4 cellular contexts compared by ENCODE assay signal in genomic region chr21:13896613-13897247, GRCh38.
A peak's percentile ranks its signal among the peaks of the same experiment; 100 is the strongest.
DNase-seq lines count a peak whose midpoint lies in the region; ATAC-seq, FAIRE-seq and TF ChIP-seq lines count a peak whose summit lies in the region.
"Not testable (repeated sequence)": the region's sequence is repeated elsewhere in the genome, so short reads cannot be mapped to it uniquely, and the experiment has no call there.

No MANE protein-coding gene starts in this region.

- CTCF ChIA-PET in Caco-2 (lab: Charles Lee); K562 (lab: Yijun Ruan, JAX; ENCODE audit: low intra/inter-chr PET ratio): not testable (repeated sequence)

- not testable (repeated sequence) for H3K4me1 ChIP-seq in Caco-2; K562 (replicated peaks in 1 of 2; ENCODE audit: control insufficient read depth in 2 of 2, insufficient read depth in 2 of 2, low read length in 2 of 2)

- not testable (repeated sequence) for H3K36me3 ChIP-seq in Caco-2 (ENCODE audit: control insufficient read depth, insufficient read depth, low read length); K562 (ENCODE audit: control insufficient read depth, insufficient read depth, low read length)

- intact Hi-C loops in Caco-2 (cut with micrococcal nuclease; ENCODE audit: unreplicated experiment) = loop anchor here (1.0 kb wide), 1 partner anchor 18 kb away; no protein-coding TSS in a partner anchor
- intact Hi-C loops in K562 (cut with micrococcal nuclease); natural killer cell (cut with micrococcal nuclease): not testable (repeated sequence)

- not testable (repeated sequence) for H3K9me3 ChIP-seq in Caco-2; K562 (replicated peaks; ENCODE audit: control insufficient read depth, insufficient read depth, low read depth, low read length)

- 0% methylated on average over 2 of the region's 4 CpGs for WGBS in K562 (ENCODE audit: insufficient coverage, low coverage, missing lambda C conversion rate)

- peaks cover 11% of the 10 kb centered on the region for H3K9me3 Mint-ChIP-seq in Caco-2 (ENCODE audit: unreplicated experiment)
- H3K9me3 Mint-ChIP-seq in natural killer cell = peaks cover 0 to 10% of the 10 kb centered on the region in 2 donors

- H3K79me2 ChIP-seq in K562 (ENCODE audit: control insufficient read depth, insufficient read depth, low read length) = not testable (repeated sequence)

- peak; percentile 19 for FAIRE-seq in K562 (lab: Jason Lieb, UNC)

- H3K9me1 ChIP-seq in K562 (ENCODE audit: control insufficient read depth, insufficient read depth, low read length) = not testable (repeated sequence)

- POLR2A ChIA-PET in Caco-2 (lab: Charles Lee) = not testable (repeated sequence)
- POLR2A ChIA-PET in K562 (lab: Yijun Ruan, JAX) = interaction anchor here (0.6 kb wide), 1 partner anchor 8 kb away, joined by 3 read pairs; no protein-coding TSS in a partner anchor

- H2AFZ ChIP-seq in K562 (ENCODE audit: low read depth, low read length) = not testable (repeated sequence)

- peaks cover 14% of the 10 kb centered on the region for H3K4me1 Mint-ChIP-seq in Caco-2 (ENCODE audit: low read depth, unreplicated experiment)
- peaks cover 10 to 48% of the 10 kb centered on the region in 2 donors for H3K4me1 Mint-ChIP-seq in natural killer cell

- not testable (repeated sequence) for TF ChIP-seq CTCF in Caco-2 (IDR thresholded peaks at IDR 0.05; ENCODE audit: insufficient read depth in 1 of 2, low read depth in 1 of 2, low read length in 1 of 2, severe bottlenecking in 1 of 2, unreplicated experiment in 1 of 2); K562 (IDR thresholded peaks at IDR 0.05 in 2 of 3, conservative IDR thresholded peaks at IDR 0.05 in 1 of 3; ENCODE audit: insufficient read depth in 2 of 3, low read depth in 1 of 3, low read length in 3 of 3); natural killer cell (IDR thresholded peaks at IDR 0.05)

- H4K20me1 ChIP-seq in K562 (replicated peaks; ENCODE audit: control insufficient read depth, insufficient read depth, low read length) = not testable (repeated sequence)

- peak overlapping the region; percentile 95 for H3K27ac Mint-ChIP-seq in Caco-2 (ENCODE audit: unreplicated experiment)
- peak overlapping the region; percentile 56 for H3K27ac Mint-ChIP-seq in natural killer cell

- not testable (repeated sequence) for H3K27me3 ChIP-seq in Caco-2 (replicated peaks; ENCODE audit: control insufficient read depth, insufficient read depth, low read length); K562 (ENCODE audit: control insufficient read depth in 2 of 2, insufficient read depth in 2 of 2, low read length in 2 of 2)

- not testable (repeated sequence) for H3K27me3 Mint-ChIP-seq in Caco-2 (ENCODE audit: insufficient read depth, unreplicated experiment); natural killer cell (ENCODE audit: low read depth in 2 of 2)

- not testable (repeated sequence) for TF ChIP-seq RAD21 in K562 (CRISPR knock-in tag; conservative IDR thresholded peaks at IDR 0.05 in 1 of 2, IDR thresholded peaks at IDR 0.05 in 1 of 2)

- in situ Hi-C loops in K562 (cut with MboI) = not testable (repeated sequence)

- ATAC-seq in K562 (peak; percentile 42; the same call in 1 of the 3 replicates), esophagus mucosa (peak; percentile 46)
- ATAC-seq in natural killer cell = not testable (repeated sequence)

- not testable (repeated sequence) for H3K4me2 ChIP-seq in K562 (ENCODE audit: insufficient read depth, low read length)

- H3K4me3 Mint-ChIP-seq in Caco-2 (ENCODE audit: unreplicated experiment) = peak overlapping the region; percentile 72
- H3K4me3 Mint-ChIP-seq in natural killer cell = not testable (repeated sequence)

- not testable (repeated sequence) for H3K36me3 Mint-ChIP-seq in Caco-2 (ENCODE audit: insufficient read depth, unreplicated experiment); natural killer cell

- not testable (repeated sequence) for H3K27ac ChIP-seq in K562 (ENCODE audit: extremely low read depth, low read depth, low read length)

- not testable (repeated sequence) for H3K9ac ChIP-seq in K562 (ENCODE audit: insufficient read depth in 1 of 2, low read depth in 2 of 2, low read length in 2 of 2)

- peak; percentile 51 for DNase-seq in Caco-2
- not testable (repeated sequence) for DNase-seq in K562 (ENCODE audit: extremely low read depth in 1 of 4, low spot score in 3 of 4); natural killer cell

- BruUV-seq in Caco-2 (replicated peaks; lab: Mats Ljungman, UMichigan); K562 (replicated peaks; lab: Mats Ljungman, UMichigan): not testable (repeated sequence)

- TF ChIP-seq EP300 in K562 (IDR thresholded peaks at IDR 0.05; ENCODE audit: low read length) = not testable (repeated sequence)

- not testable (repeated sequence) for TF ChIP-seq POLR2A in K562 (conservative IDR thresholded peaks at IDR 0.05)

- not testable (repeated sequence) for H3K4me3 ChIP-seq in Caco-2 (ENCODE audit: low read depth, low read length); K562
